6 cellular contexts compared by ENCODE assay signal in genomic region chr12:56115329-56115728, GRCh38. TPM values are rescaled to one million over a fixed set of nuclear protein-coding genes. Genes with fewer than 3 reads are reported as not detected.
DNase-seq lines count a peak whose midpoint lies in the region; ATAC-seq and TF ChIP-seq lines count a peak whose summit lies in the region.

No MANE protein-coding gene starts in this region.

- no peaks in the 10 kb centered on the region for H3K9me3 ChIP-seq in thymus (ENCODE audit: control insufficient read depth)

- no peaks in the 10 kb centered on the region for H3K27me3 Mint-ChIP-seq in activated T-cell treated with anti-CD3 and anti-CD28 coated beads, Interleukin-2, amount 50 U/mL, for 4 hours (ENCODE audit: low read depth)

- H3K4me3 Mint-ChIP-seq in activated T-cell treated with anti-CD3 and anti-CD28 coated beads, Interleukin-2, amount 50 U/mL, for 4 hours, result peak overlapping the region; percentile 99

- H3K4me1 Mint-ChIP-seq in activated T-cell treated with anti-CD3 and anti-CD28 coated beads, Interleukin-2, amount 50 U/mL, for 4 hours (ENCODE audit: low read depth), result peaks cover 25% of the 10 kb centered on the region

- no peak for TF ChIP-seq CTCF in fibroblast of the aortic adventitia (IDR thresholded peaks at IDR 0.05; ENCODE audit: insufficient read depth, low read length)

- no peak overlapping the region for H3K27ac ChIP-seq in thymus (ENCODE audit: low read depth)

- H3K36me3 ChIP-seq in thymus (ENCODE audit: control insufficient read depth, insufficient read depth), result peaks cover 31% of the 10 kb centered on the region

- no peaks in the 10 kb centered on the region for H3K27me3 ChIP-seq in thymus (ENCODE audit: control insufficient read depth, insufficient read depth)

- no peak for ATAC-seq in activated T-cell treated with anti-CD3 and anti-CD28 coated beads, Interleukin-2, amount 50 U/mL, for 4 hours
- ATAC-seq in GM19035 (IDR thresholded peaks at IDR 0.05; ENCODE audit: unreplicated experiment), result no peak

- H3K36me3 Mint-ChIP-seq in activated T-cell treated with anti-CD3 and anti-CD28 coated beads, Interleukin-2, amount 50 U/mL, for 4 hours (ENCODE audit: insufficient read depth), result peaks cover 42% of the 10 kb centered on the region

- peaks cover 10% of the 10 kb centered on the region for H3K4me1 ChIP-seq in thymus (ENCODE audit: control insufficient read depth, insufficient read depth, low read length)

- 66% methylated on average over 10 of the region's 10 CpGs for WGBS in thymus

- no peak for DNase-seq in activated T-cell treated with anti-CD3 and anti-CD28 coated beads, Interleukin-2, amount 50 U/mL, for 4 hours
- DNase-seq in activated T-cell treated with anti-CD3 and anti-CD28 coated beads, Interleukin-2, amount 50 U/mL, for 1 hour, result no peak
- peak; percentile 51 for DNase-seq in fibroblast of the aortic adventitia (ENCODE audit: low read depth)
- no peak for DNase-seq in 8988T

- no peaks in the 10 kb centered on the region for H3K9me3 Mint-ChIP-seq in activated T-cell treated with anti-CD3 and anti-CD28 coated beads, Interleukin-2, amount 50 U/mL, for 4 hours

- H3K4me3 ChIP-seq in fibroblast of the aortic adventitia (ENCODE audit: low read depth, low read length) (peak overlapping the region; percentile 79), thymus (ENCODE audit: low read length) (peak overlapping the region; percentile 88)

RNA-seq across cellular contexts. Expression of gene RPL41, which starts 1.1 kb away (rescaled TPM):
- 1,000 to 10,000 TPM; 3,827 to 4,080 (median 3,837) TPM for total RNA-seq in activated T-cell treated with anti-CD3 and anti-CD28 coated beads, Interleukin-2, amount 50 U/mL, for 4 hours
- 2,772 and 12,570 TPM in 2 replicates for total RNA-seq in fibroblast of the aortic adventitia (ENCODE audit: low replicate concordance)
- polyA plus RNA-seq in thymus, result 5,569 TPM

RNA-seq across cellular contexts. Expression of gene ZC3H10, which starts 2.7 kb away (rescaled TPM):
- 1 to 10 TPM; 7.4 to 8.3 (median 8.2) TPM for total RNA-seq in activated T-cell treated with anti-CD3 and anti-CD28 coated beads, Interleukin-2, amount 50 U/mL, for 4 hours
- 5.9 and 7.3 TPM in 2 replicates for total RNA-seq in fibroblast of the aortic adventitia (ENCODE audit: low replicate concordance)
- polyA plus RNA-seq in thymus, result 3.1 TPM

RNA-seq across cellular contexts. Expression of gene PA2G4, which starts 11.0 kb away (rescaled TPM):
- 100 to 1,000 TPM; 538 to 590 (median 573) TPM for total RNA-seq in activated T-cell treated with anti-CD3 and anti-CD28 coated beads, Interleukin-2, amount 50 U/mL, for 4 hours
- 102 and 141 TPM in 2 replicates for total RNA-seq in fibroblast of the aortic adventitia (ENCODE audit: low replicate concordance)
- 67.9 TPM for polyA plus RNA-seq in thymus

RNA-seq across cellular contexts. Expression of gene ESYT1, which starts 12.7 kb away (rescaled TPM):
- total RNA-seq in activated T-cell treated with anti-CD3 and anti-CD28 coated beads, Interleukin-2, amount 50 U/mL, for 4 hours, result 100 to 1,000 TPM in 2 of 3 donors, 10 to 100 TPM in 1; 95.9 to 113 (median 106) TPM
- 207 and 267 TPM in 2 replicates for total RNA-seq in fibroblast of the aortic adventitia (ENCODE audit: low replicate concordance)
- polyA plus RNA-seq in thymus, result 39.2 TPM

RNA-seq across cellular contexts. Expression of gene ERBB3, which starts 35.4 kb away (rescaled TPM):
- 1 to 10 TPM in 1 of 3 donors, under 1 TPM in 2; 0.48 to 1.6 (median 0.63) TPM for total RNA-seq in activated T-cell treated with anti-CD3 and anti-CD28 coated beads, Interleukin-2, amount 50 U/mL, for 4 hours
- 1.2 and 1.5 TPM in 2 replicates for total RNA-seq in fibroblast of the aortic adventitia (ENCODE audit: low replicate concordance)
- polyA plus RNA-seq in thymus, result 4.3 TPM
